8 cellular contexts compared by ENCODE assay signal in the genomic region with DNA sequence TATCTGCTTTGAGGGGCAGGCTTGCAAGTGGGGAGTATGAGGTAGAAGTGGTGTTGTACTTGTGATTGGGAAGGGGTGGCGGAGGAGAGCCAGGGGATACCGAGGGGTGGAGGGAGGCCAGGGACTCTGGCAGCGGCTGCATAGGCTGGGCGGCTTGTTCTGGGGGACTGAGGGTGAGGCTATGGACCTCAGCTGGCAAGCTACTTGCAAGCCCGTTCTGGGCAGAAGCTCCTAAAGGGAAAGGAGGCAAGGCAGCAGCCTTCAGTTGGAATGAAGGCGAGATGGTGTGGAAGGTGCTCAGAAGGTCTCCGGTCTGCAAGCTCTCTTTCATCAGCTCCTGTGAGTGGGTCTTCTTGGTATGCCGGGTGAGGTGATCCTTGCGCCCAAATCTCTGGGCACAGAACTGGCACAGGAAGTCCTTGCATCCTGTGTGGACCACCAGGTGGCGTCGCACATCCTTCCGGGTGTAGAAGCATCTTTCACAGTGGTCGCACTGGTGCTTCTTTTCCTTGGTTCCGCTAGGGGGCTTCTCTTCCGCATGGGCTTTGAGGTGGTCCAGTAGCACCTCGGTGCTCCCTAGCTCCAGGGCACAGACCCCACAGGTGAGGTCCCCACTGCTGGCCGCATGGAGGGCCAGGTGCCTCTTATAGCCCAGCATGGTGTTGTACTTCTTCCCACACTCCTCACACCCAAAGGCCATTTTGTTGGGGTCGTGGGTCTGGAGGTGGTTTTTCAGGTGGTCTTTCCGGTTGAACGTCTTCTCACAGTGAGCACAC.
DNase-seq lines count a peak whose midpoint lies in the region; ATAC-seq and TF ChIP-seq lines count a peak whose summit lies in the region.

No MANE protein-coding gene starts in this region.

- H3K4me1 ChIP-seq in parathyroid adenoma = no peaks in the 10 kb centered on the region

- DNase-seq in NCI-H69 (lab: John Stamatoyannopoulos, UW) (peak; percentile 75), fibroblast of peridontal ligament (ENCODE audit: extremely low read depth) (peak; percentile 62), GF-D8 (lab: John Stamatoyannopoulos, UW) (no peak)
- peak; percentile 64 for DNase-seq in activated CD8-positive, alpha-beta memory T cell treated with anti-CD3 and anti-CD28 coated beads, Interleukin-2, amount 50 U/mL, for 4 hours

- peak; percentile 85 for TF ChIP-seq CTCF in GM12873 (IDR thresholded peaks at IDR 0.05; ENCODE audit: insufficient read depth, low read depth, low read length, missing control alignments)
- peak; percentile 57 for TF ChIP-seq CTCF in parathyroid adenoma (IDR thresholded peaks at IDR 0.05)

- H2AFZ ChIP-seq in parathyroid adenoma = no peak overlapping the region

- no peak overlapping the region for H3K4me2 ChIP-seq in parathyroid adenoma (ENCODE audit: low read length)

- ATAC-seq in HG02798 (IDR thresholded peaks at IDR 0.05; ENCODE audit: poor library complexity, unreplicated experiment) = peak; percentile 58
- no peak for ATAC-seq in HG02840 (IDR thresholded peaks at IDR 0.05; ENCODE audit: low FRiP score, unreplicated experiment)

- no peaks in the 10 kb centered on the region for H3K9me3 ChIP-seq in parathyroid adenoma (ENCODE audit: control insufficient read depth, low read length)

- H3K27ac ChIP-seq in parathyroid adenoma = no peak overlapping the region

- no peaks in the 10 kb centered on the region for H3K79me2 ChIP-seq in parathyroid adenoma

- no peak overlapping the region for H3K4me3 ChIP-seq in parathyroid adenoma (ENCODE audit: low read depth, low read length)

- H3K9ac ChIP-seq in parathyroid adenoma = no peak overlapping the region

- H3K27me3 ChIP-seq in parathyroid adenoma (ENCODE audit: control insufficient read depth, insufficient read depth, low read length) = no peaks in the 10 kb centered on the region

- H3K36me3 ChIP-seq in parathyroid adenoma (ENCODE audit: control insufficient read depth, insufficient read depth, low read length) = no peaks in the 10 kb centered on the region
